Comparison of ENCODE assay signal across 8 cellular contexts in genomic region chr12:30696103-30696408, GRCh38. TPM values are rescaled to one million over a fixed set of nuclear protein-coding genes. Genes with fewer than 3 reads are reported as not detected.
DNase-seq lines count a peak whose midpoint lies in the region; ATAC-seq and TF ChIP-seq lines count a peak whose summit lies in the region.

No MANE protein-coding gene starts in this region.

- no peak for ATAC-seq in CD4-positive, alpha-beta T cell (ENCODE audit: poor library complexity)
- ATAC-seq in GM21576 (IDR thresholded peaks at IDR 0.05; ENCODE audit: unreplicated experiment), result peak; percentile 29

- no peaks in the 10 kb centered on the region for H3K9me3 Mint-ChIP-seq in CD4-positive, alpha-beta T cell
- no peaks in the 10 kb centered on the region for H3K9me3 Mint-ChIP-seq in endodermal cell

- no peak for TF ChIP-seq POLR2A in prostate gland (IDR thresholded peaks at IDR 0.05)

- H3K27ac Mint-ChIP-seq in CD4-positive, alpha-beta T cell, result peak overlapping the region; percentile 90
- peak overlapping the region; percentile 76 for H3K27ac Mint-ChIP-seq in endodermal cell

- no peaks in the 10 kb centered on the region for H3K27me3 ChIP-seq in CD4-positive, alpha-beta T cell (ENCODE audit: control insufficient read depth, insufficient read depth, low read length)
- no peaks in the 10 kb centered on the region for H3K27me3 ChIP-seq in endodermal cell (ENCODE audit: control insufficient read depth, insufficient read depth, low read length, poor library complexity, severe bottlenecking)
- no peaks in the 10 kb centered on the region for H3K27me3 ChIP-seq in prostate gland (replicated peaks; ENCODE audit: insufficient read depth)

- no peak for TF ChIP-seq CTCF in CD4-positive, alpha-beta T cell (IDR thresholded peaks at IDR 0.05)
- TF ChIP-seq CTCF in LNCaP clone FGC (IDR thresholded peaks at IDR 0.05; ENCODE audit: control insufficient read depth, extremely low read depth, insufficient read depth), result no peak
- TF ChIP-seq CTCF in endodermal cell (conservative IDR thresholded peaks at IDR 0.05), result no peak
- no peak for TF ChIP-seq CTCF in prostate gland (IDR thresholded peaks at IDR 0.05)

- no peaks in the 10 kb centered on the region for H3K9me3 ChIP-seq in CD4-positive, alpha-beta T cell (ENCODE audit: control insufficient read depth, low read length)
- no peaks in the 10 kb centered on the region for H3K9me3 ChIP-seq in endodermal cell (ENCODE audit: control insufficient read depth, low read length)
- no peaks in the 10 kb centered on the region for H3K9me3 ChIP-seq in prostate gland

- H3K36me3 ChIP-seq in endodermal cell (ENCODE audit: control insufficient read depth, insufficient read depth, low read length) (no peaks in the 10 kb centered on the region), prostate gland (no peaks in the 10 kb centered on the region)

- intact Hi-C loops in CD4-positive, alpha-beta T cell (cut with DNase I, micrococcal nuclease), result loop anchor here (1.0 to 10.0 kb wide), 7 partner anchors 56 to 1981 kb away; partner anchors contain the start of genes CAPRIN2 (in 2 of the 2), DNM1L (in 1 of the 2), ETFBKMT (in 1 of the 2) and SINHCAF (in 1 of the 2)
- intact Hi-C loops in prostate gland (cut with DNase I), result loop anchor here (5.0 to 10.0 kb wide), 3 partner anchors 56 to 911 kb away; partner anchors contain the start of genes CAPRIN2 and TMTC1

- H3K4me1 ChIP-seq in endodermal cell (ENCODE audit: control insufficient read depth, insufficient read depth, low read length), result peaks cover 4% of the 10 kb centered on the region
- H3K4me1 ChIP-seq in prostate gland (replicated peaks), result peaks cover 5% of the 10 kb centered on the region

- CTCF ChIA-PET in CD4-positive, alpha-beta T cell (lab: Charles Lee), result interaction anchor here (0.7 to 2.0 kb wide), 3 partner anchors 10 to 375 kb away, joined by 5 to 7 read pairs (median 5); no protein-coding TSS in a partner anchor

- H3K4me1 Mint-ChIP-seq in CD4-positive, alpha-beta T cell (ENCODE audit: low read depth), result peaks cover 51% of the 10 kb centered on the region
- H3K4me1 Mint-ChIP-seq in endodermal cell, result peaks cover 17% of the 10 kb centered on the region

- peak overlapping the region; percentile 100 for H3K4me3 Mint-ChIP-seq in CD4-positive, alpha-beta T cell
- H3K4me3 Mint-ChIP-seq in endodermal cell, result peak overlapping the region; percentile 84

- peak overlapping the region; percentile 32 for H3K9ac ChIP-seq in endodermal cell (ENCODE audit: extremely low read depth, low read length, poor library complexity, severe bottlenecking)

- peak overlapping the region; percentile 61 for H3K27ac ChIP-seq in CD4-positive, alpha-beta T cell (ENCODE audit: low read depth, low read length)
- H3K27ac ChIP-seq in endodermal cell (ENCODE audit: low read depth, low read length) (no peak overlapping the region), prostate gland (peak overlapping the region; percentile 74 to 77)

- H3K27me3 Mint-ChIP-seq in CD4-positive, alpha-beta T cell, result no peaks in the 10 kb centered on the region
- peaks cover 4% of the 10 kb centered on the region for H3K27me3 Mint-ChIP-seq in endodermal cell (ENCODE audit: insufficient read depth)

- POLR2A ChIA-PET in CD4-positive, alpha-beta T cell (lab: Charles Lee), result interaction anchor here (0.8 to 3.9 kb wide), 7 partner anchors 10 to 58 kb away, joined by 3 to 47 read pairs (median 5); partner anchors contain the start of gene CAPRIN2

- H3K4me3 ChIP-seq in LNCaP clone FGC (ENCODE audit: low read depth, low read length) (peak overlapping the region; percentile 94), endodermal cell (ENCODE audit: low read length) (peak overlapping the region; percentile 97), prostate gland (peak overlapping the region; percentile 85 to 87)

- H3K36me3 Mint-ChIP-seq in CD4-positive, alpha-beta T cell (ENCODE audit: low read depth), result peaks cover 8% of the 10 kb centered on the region
- no peaks in the 10 kb centered on the region for H3K36me3 Mint-ChIP-seq in endodermal cell (ENCODE audit: low read depth)

- 35 to 62% methylated on average over 3 to 6 of the region's 6 CpGs for WGBS in endodermal cell (ENCODE audit: insufficient coverage in 1 of 2, insufficient read length in 1 of 2), 2 experiments
- 13% methylated on average over 6 of the region's 6 CpGs for WGBS in prostate gland

- DNase-seq in CD4-positive, alpha-beta T cell, result no peak
- DNase-seq in LNCaP clone FGC (ENCODE audit: low read depth) (no peak), endodermal cell (no peak), prostate gland (ENCODE audit: low spot score) (no peak), NCI-H2171 treated with DMSO at 0.1 percent for 48 hours (lab: John Stamatoyannopoulos, UW) (no peak), NCI-H524 (lab: John Stamatoyannopoulos, UW) (no peak)
- no peak for DNase-seq in activated CD4-positive, alpha-beta T cell treated with anti-CD3 and anti-CD28 coated beads, Interleukin-2, amount 50 U/mL, for 1 hour

RNA-seq across cellular contexts. Expression of gene IPO8, which starts 0.4 kb away (rescaled TPM):
- total RNA-seq in CD4-positive, alpha-beta T cell, result 10 to 100 TPM; 17.2 to 17.5 TPM
- total RNA-seq in endodermal cell (10 to 100 TPM; 39.4 to 80.0 TPM), prostate gland (10 to 100 TPM; 31.9 to 40.3 TPM)
- polyA plus RNA-seq in endodermal cell (2013, experiment 1 of 2), result 28.8 TPM
- 28.2 TPM for polyA plus RNA-seq in endodermal cell (2013, experiment 2 of 2)

RNA-seq across cellular contexts. Expression of gene CAPRIN2, which starts 58.7 kb away (rescaled TPM):
- 10 to 100 TPM; 21.2 to 24.6 TPM for total RNA-seq in CD4-positive, alpha-beta T cell
- total RNA-seq in endodermal cell (100 to 1,000 TPM in 1 of 2 donors, 10 to 100 TPM in 1; 62.2 to 103 TPM), prostate gland (10 to 100 TPM; 20.4 to 40.0 TPM)
- 43.4 TPM for polyA plus RNA-seq in endodermal cell (2013, experiment 1 of 2)
- 41.2 TPM for polyA plus RNA-seq in endodermal cell (2013, experiment 2 of 2)
